19 cellular contexts compared by ENCODE assay signal in the genomic region with DNA sequence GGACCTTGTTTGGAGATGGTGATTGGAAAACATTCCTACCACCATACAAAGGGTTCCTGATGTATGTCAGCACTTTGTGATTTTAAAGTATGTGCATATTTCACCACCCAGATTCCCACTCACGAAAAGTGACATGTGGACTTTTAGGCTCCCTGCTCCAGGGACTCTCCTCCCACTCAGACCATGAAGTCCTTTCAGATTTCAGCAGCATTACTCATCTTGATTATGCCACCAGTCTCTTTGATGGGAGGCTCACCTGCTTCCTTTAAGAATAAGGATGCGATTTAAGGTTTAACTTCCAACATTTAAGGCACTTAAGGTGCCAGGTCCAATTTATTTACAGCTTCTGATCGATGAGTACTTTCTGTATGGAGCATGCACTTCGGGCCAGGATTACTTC.
"Had no signal": no experiment of that assay in that cellular context is flagged by ENCODE, and none has a peak within 500 bp of the region (broad histone marks: within the 10 kb centered on the region; RNA-seq: fewer than 3 reads in every experiment).

No MANE protein-coding gene starts in this region.

- H3K4me1 ChIP-seq: left ventricle myocardium inferior, pancreas, psoas muscle, spleen, tibial nerve, vagina had no signal

- H3K9me3 ChIP-seq: pancreas, psoas muscle, vagina had no signal

- H3K27me3 ChIP-seq: pancreas, spleen, tibial nerve, vagina had no signal

- H3K36me3 ChIP-seq: left ventricle myocardium inferior, pancreas, spleen, tibial nerve, vagina had no signal

- DNase-seq: hippocampal formation; kidney glomerular epithelial cell; left ventricle myocardium inferior; midbrain; naive thymus-derived CD4-positive, alpha-beta T cell; pancreas; psoas muscle; retina; right cardiac atrium; spleen; stimulated activated CD4-positive, alpha-beta T cell treated with anti-CD3 and anti-CD28 coated beads, Interleukin-4, amount 100 ng/mL, for 24 hours; stimulated activated naive CD4-positive, alpha-beta T cell had no signal

- H3K4me3 ChIP-seq: left ventricle myocardium inferior, lung, mucosa of descending colon, pancreas, psoas muscle, spleen, tibial nerve, vagina had no signal

- ATAC-seq: naive thymus-derived CD4-positive, alpha-beta T cell; natural killer cell treated with Interleukin-12 subunit alpha and Interleukin-12 subunit beta and Interleukin-15 and Interleukin-18, amount 100 ng/mL, for 72 hours; pancreas; psoas muscle; right cardiac atrium; sciatic nerve; stimulated activated effector memory CD8-positive, alpha-beta T cell treated with anti-CD3 and anti-CD28 coated beads, Interleukin-12 subunit alpha, Interleukin-12 subunit beta, amount 100 ng/mL, for 72 hours had no signal

- H3K27ac ChIP-seq: left ventricle myocardium inferior, pancreas, psoas muscle, spleen, tibial nerve, vagina had no signal
